In genomic region chr12:50556273-50556672, GRCh38 we compare ENCODE assay signal across 22 cellular contexts. TPM values are rescaled to one million over a fixed set of nuclear protein-coding genes. Genes with fewer than 3 reads are reported as not detected.
A peak's percentile ranks its signal among the peaks of the same experiment; 100 is the strongest.
DNase-seq lines count a peak whose midpoint lies in the region; ATAC-seq, FAIRE-seq and TF ChIP-seq lines count a peak whose summit lies in the region.
"Had no signal": no experiment of that assay in that cellular context is flagged by ENCODE, and none has a peak within 500 bp of the region (broad histone marks: within the 10 kb centered on the region; RNA-seq: fewer than 3 reads in every experiment).

No MANE protein-coding gene starts in this region.

- peaks cover 64% of the 10 kb centered on the region for H3K4me1 Mint-ChIP-seq in activated CD4-positive, alpha-beta T cell treated with anti-CD3 and anti-CD28 coated beads for 36 hours
- peaks cover 23% of the 10 kb centered on the region for H3K4me1 Mint-ChIP-seq in activated CD4-positive, alpha-beta T cell treated with anti-CD3 and anti-CD28 coated beads, Interleukin-2, amount 10 ng/mL, durations not matched to agents 7 days and 5 days
- H3K4me1 Mint-ChIP-seq in activated B cell treated with CpG ODN at 0.5 μM for 24 hours, result peaks cover 55% of the 10 kb centered on the region
- H3K4me1 Mint-ChIP-seq in stimulated activated effector memory CD8-positive, alpha-beta T cell treated with anti-CD3 and anti-CD28 coated beads, Interleukin-12 subunit alpha, Interleukin-12 subunit beta, amount 100 ng/mL, for 72 hours, result peaks cover 23% of the 10 kb centered on the region
- peaks cover 18% of the 10 kb centered on the region for H3K4me1 Mint-ChIP-seq in WTC11

- H3K27ac Mint-ChIP-seq in activated CD4-positive, alpha-beta T cell treated with anti-CD3 and anti-CD28 coated beads for 36 hours, result peak overlapping the region; percentile 99
- H3K27ac Mint-ChIP-seq in activated CD4-positive, alpha-beta T cell treated with anti-CD3 and anti-CD28 coated beads, Interleukin-2, amount 10 ng/mL, durations not matched to agents 7 days and 5 days, result no peak overlapping the region
- H3K27ac Mint-ChIP-seq in activated B cell treated with CpG ODN at 0.5 μM for 24 hours (peak overlapping the region; percentile 35), WTC11 (no peak overlapping the region)
- H3K27ac Mint-ChIP-seq in stimulated activated effector memory CD8-positive, alpha-beta T cell treated with anti-CD3 and anti-CD28 coated beads, Interleukin-12 subunit alpha, Interleukin-12 subunit beta, amount 100 ng/mL, for 72 hours, result peak overlapping the region; percentile 79
- H3K27ac Mint-ChIP-seq: mesothelial cell of epicardium had no signal

- 82% methylated on average over 11 of the region's 11 CpGs for WGBS in HepG2 (ENCODE audit: low lambda C conversion rate)
- WGBS in right lobe of liver (ENCODE audit: insufficient coverage, low coverage, low lambda C conversion rate, missing lambda C conversion rate), result 83% methylated on average over 11 of the region's 11 CpGs

- no peaks in the 10 kb centered on the region for H3K9me3 Mint-ChIP-seq in activated CD4-positive, alpha-beta T cell treated with anti-CD3 and anti-CD28 coated beads for 36 hours (ENCODE audit: low read depth)
- H3K9me3 Mint-ChIP-seq in activated CD4-positive, alpha-beta T cell treated with anti-CD3 and anti-CD28 coated beads, Interleukin-2, amount 10 ng/mL, durations not matched to agents 7 days and 5 days, result no peaks in the 10 kb centered on the region
- H3K9me3 Mint-ChIP-seq in activated B cell treated with CpG ODN at 0.5 μM for 24 hours (no peaks in the 10 kb centered on the region), WTC11 (no peaks in the 10 kb centered on the region)
- no peaks in the 10 kb centered on the region for H3K9me3 Mint-ChIP-seq in stimulated activated effector memory CD8-positive, alpha-beta T cell treated with anti-CD3 and anti-CD28 coated beads, Interleukin-12 subunit alpha, Interleukin-12 subunit beta, amount 100 ng/mL, for 72 hours
- H3K9me3 Mint-ChIP-seq: stimulated activated naive CD8-positive, alpha-beta T cell treated with anti-CD3 and anti-CD28 coated beads, Interleukin-15, amount 100 ng/mL, for 72 hours had no signal

- H3K4me1 ChIP-seq in HepG2 (ENCODE audit: insufficient read depth, low read length) (peaks cover 58% of the 10 kb centered on the region), right lobe of liver (peaks cover 0 to 31% (median 5%) of the 10 kb centered on the region in 4 donors)
- H3K4me1 ChIP-seq: thyroid gland had no signal

- no peak for ATAC-seq in activated CD4-positive, alpha-beta T cell treated with anti-CD3 and anti-CD28 coated beads for 36 hours
- ATAC-seq in HepG2 (no peak; the same call in 2 of the 3 replicates), right lobe of liver (no peak), activated B cell treated with CpG ODN at 0.5 μM for 24 hours (ENCODE audit: low read depth) (no peak), WTC11 (no peak)
- no peak for ATAC-seq in stimulated activated effector memory CD8-positive, alpha-beta T cell treated with anti-CD3 and anti-CD28 coated beads, Interleukin-12 subunit alpha, Interleukin-12 subunit beta, amount 100 ng/mL, for 72 hours
- ATAC-seq: left ventricle myocardium superior had no signal

- H3K9me3 ChIP-seq in HepG2 (ENCODE audit: low read length), result no peaks in the 10 kb centered on the region
- no peaks in the 10 kb centered on the region for H3K9me3 ChIP-seq in right lobe of liver
- H3K9me3 ChIP-seq: thyroid gland had no signal

- H3K36me3 ChIP-seq in HepG2 (replicated peaks in 1 of 2; ENCODE audit: control insufficient read depth in 1 of 2, insufficient read depth in 2 of 2, low read length in 2 of 2) (peaks cover 4 to 8% of the 10 kb centered on the region in 2 experiments; a peak in 3 of 5 replicates), right lobe of liver (no peaks in the 10 kb centered on the region)
- H3K36me3 ChIP-seq: thyroid gland had no signal

- H3K27me3 Mint-ChIP-seq in activated CD4-positive, alpha-beta T cell treated with anti-CD3 and anti-CD28 coated beads for 36 hours, result no peaks in the 10 kb centered on the region
- H3K27me3 Mint-ChIP-seq in activated CD4-positive, alpha-beta T cell treated with anti-CD3 and anti-CD28 coated beads, Interleukin-2, amount 10 ng/mL, durations not matched to agents 7 days and 5 days, result no peaks in the 10 kb centered on the region
- H3K27me3 Mint-ChIP-seq in activated B cell treated with CpG ODN at 0.5 μM for 24 hours (no peaks in the 10 kb centered on the region), WTC11 (ENCODE audit: low read depth) (no peaks in the 10 kb centered on the region)
- H3K27me3 Mint-ChIP-seq: CD4-positive, CD25-positive, alpha-beta regulatory T cell; naive B cell; stimulated activated naive CD8-positive, alpha-beta T cell treated with anti-CD3 and anti-CD28 coated beads, Interleukin-15, amount 100 ng/mL, for 72 hours had no signal

- H3K4me3 ChIP-seq in HepG2 (replicated peaks in 1 of 3; ENCODE audit: insufficient read depth in 1 of 3, low read depth in 2 of 3, low read length in 3 of 3) (no peak overlapping the region), right lobe of liver (no peak overlapping the region)
- H3K4me3 ChIP-seq: thyroid gland had no signal

- H3K36me3 Mint-ChIP-seq in activated CD4-positive, alpha-beta T cell treated with anti-CD3 and anti-CD28 coated beads for 36 hours (ENCODE audit: low read depth), result peaks cover 31% of the 10 kb centered on the region
- H3K36me3 Mint-ChIP-seq in activated CD4-positive, alpha-beta T cell treated with anti-CD3 and anti-CD28 coated beads, Interleukin-2, amount 10 ng/mL, durations not matched to agents 7 days and 5 days (ENCODE audit: low read depth), result peaks cover 30% of the 10 kb centered on the region
- H3K36me3 Mint-ChIP-seq in activated B cell treated with CpG ODN at 0.5 μM for 24 hours (ENCODE audit: low read depth) (peaks cover 36% of the 10 kb centered on the region), WTC11 (peaks cover 3% of the 10 kb centered on the region; the same call in 1 of the 2 replicates)
- H3K36me3 Mint-ChIP-seq in stimulated activated effector memory CD8-positive, alpha-beta T cell treated with anti-CD3 and anti-CD28 coated beads, Interleukin-12 subunit alpha, Interleukin-12 subunit beta, amount 100 ng/mL, for 72 hours, result no peaks in the 10 kb centered on the region

- no peak for TF ChIP-seq RAD21 in HepG2 (CRISPR knock-in tag; IDR thresholded peaks at IDR 0.05)

- H3K79me2 ChIP-seq in HepG2 (ENCODE audit: insufficient read depth, low read length), result peaks cover 87% of the 10 kb centered on the region

- no peak for DNase-seq in activated CD4-positive, alpha-beta T cell treated with anti-CD3 and anti-CD28 coated beads for 36 hours
- no peak for DNase-seq in activated CD4-positive, alpha-beta T cell treated with anti-CD3 and anti-CD28 coated beads, Interleukin-2, amount 10 ng/mL, durations not matched to agents 7 days and 5 days
- DNase-seq in HepG2 (ENCODE audit: low spot score) (no peak), right lobe of liver (no peak), activated B cell treated with CpG ODN at 0.5 μM for 24 hours (no peak), head of caudate nucleus (no peak), WTC11 (ENCODE audit: low spot score) (no peak)
- no peak for DNase-seq in stimulated activated effector memory CD8-positive, alpha-beta T cell treated with anti-CD3 and anti-CD28 coated beads, Interleukin-12 subunit alpha, Interleukin-12 subunit beta, amount 100 ng/mL, for 72 hours (ENCODE audit: low spot score in 2 of 2)
- DNase-seq: 8988T; amniotic stem cell; CD4-positive, CD25-positive, alpha-beta regulatory T cell; left ventricle myocardium superior; naive B cell; NCI-H1048; NCI-H1694; occipital lobe; Right ventricle myocardium superior; stimulated activated naive CD8-positive, alpha-beta T cell treated with anti-CD3 and anti-CD28 coated beads, Interleukin-15, amount 100 ng/mL, for 72 hours; thyroid gland had no signal

- no peaks in the 10 kb centered on the region for H4K20me1 ChIP-seq in HepG2 (ENCODE audit: insufficient read depth, low read length)

- H3K27me3 ChIP-seq in HepG2 (ENCODE audit: control insufficient read depth in 1 of 2, insufficient read depth in 2 of 2, low read length in 2 of 2), result no peaks in the 10 kb centered on the region
- H3K27me3 ChIP-seq in right lobe of liver, result no peaks in the 10 kb centered on the region
- H3K27me3 ChIP-seq: thyroid gland had no signal

- BruUV-seq in HepG2 (replicated peaks; lab: Mats Ljungman, UMichigan), result no TSS peak

- H3K27ac ChIP-seq in HepG2 (ENCODE audit: extremely low read length, insufficient read depth, low read length) (no peak overlapping the region), right lobe of liver (no peak overlapping the region)
- H3K27ac ChIP-seq: thyroid gland had no signal

- POLR2A ChIA-PET in activated CD4-positive, alpha-beta T cell treated with anti-CD3 and anti-CD28 coated beads for 36 hours (lab: Charles Lee), result interaction anchor here (0.6 to 2.2 kb wide), 5 partner anchors 14 to 48 kb away, joined by 3 to 10 read pairs (median 4); no protein-coding TSS in a partner anchor
- POLR2A ChIA-PET in activated CD4-positive, alpha-beta T cell treated with anti-CD3 and anti-CD28 coated beads, Interleukin-2, amount 10 ng/mL, durations not matched to agents 7 days and 5 days (lab: Charles Lee), result no interaction called here
- POLR2A ChIA-PET in HepG2 (lab: Yijun Ruan, JAX) (no interaction called here), activated B cell treated with CpG ODN at 0.5 μM for 24 hours (lab: Charles Lee) (no interaction called here), WTC11 (lab: Charles Lee) (no interaction called here)

- in situ Hi-C loops in HepG2 (cut with HindIII; ENCODE audit: extremely low pct_ligation_motif_present, low pct_unique_long_range_greater_than_20kb), result no loop called here

- H3K4me2 ChIP-seq in HepG2 (ENCODE audit: low read depth, low read length), result no peak overlapping the region

- H3K4me3 Mint-ChIP-seq in activated CD4-positive, alpha-beta T cell treated with anti-CD3 and anti-CD28 coated beads for 36 hours, result peak overlapping the region; percentile 54
- H3K4me3 Mint-ChIP-seq in activated CD4-positive, alpha-beta T cell treated with anti-CD3 and anti-CD28 coated beads, Interleukin-2, amount 10 ng/mL, durations not matched to agents 7 days and 5 days, result no peak overlapping the region
- H3K4me3 Mint-ChIP-seq in activated B cell treated with CpG ODN at 0.5 μM for 24 hours, result no peak overlapping the region
- H3K4me3 Mint-ChIP-seq in stimulated activated effector memory CD8-positive, alpha-beta T cell treated with anti-CD3 and anti-CD28 coated beads, Interleukin-12 subunit alpha, Interleukin-12 subunit beta, amount 100 ng/mL, for 72 hours, result no peak overlapping the region
- no peak overlapping the region for H3K4me3 Mint-ChIP-seq in WTC11
- H3K4me3 Mint-ChIP-seq: mesothelial cell of epicardium, naive B cell had no signal

- TF ChIP-seq CTCF in HepG2 (CRISPR knock-in tag; IDR thresholded peaks at IDR 0.05), result no peak
- TF ChIP-seq CTCF in right lobe of liver (IDR thresholded peaks at IDR 0.05), result no peak
- TF ChIP-seq CTCF in activated B cell treated with CpG ODN at 0.5 μM for 24 hours (IDR thresholded peaks at IDR 0.05), result no peak
- no peak for TF ChIP-seq CTCF in WTC11 (IDR thresholded peaks at IDR 0.05)

- H3K9ac ChIP-seq in HepG2 (ENCODE audit: insufficient read depth, low read depth, low read length), result no peak overlapping the region

- intact Hi-C loops in activated CD4-positive, alpha-beta T cell treated with anti-CD3 and anti-CD28 coated beads for 36 hours (cut with DNase I, micrococcal nuclease), result loop anchor here in 1 of 2 experiments (10.0 kb wide), 1 partner anchor 811 kb away; the partner anchor contains the start of gene TMBIM6
- intact Hi-C loops in HepG2 (cut with micrococcal nuclease; ENCODE audit: unreplicated experiment) (no loop called here), right lobe of liver (cut with DNase I) (no loop called here), activated B cell treated with CpG ODN at 0.5 μM for 24 hours (cut with micrococcal nuclease) (no loop called here), head of caudate nucleus (cut with DNase I) (no loop called here)

- no peak for TF ChIP-seq EP300 in HepG2 (IDR thresholded peaks at IDR 0.05; ENCODE audit: low read depth in 2 of 2, low read length in 2 of 2)
- no peak for TF ChIP-seq EP300 in HepG2 (CRISPR knock-in tag; IDR thresholded peaks at IDR 0.05; ENCODE audit: borderline replicate concordance)

- no peak for TF ChIP-seq POLR2A in HepG2 (IDR thresholded peaks at IDR 0.05; ENCODE audit: insufficient read depth in 1 of 2, low read depth in 2 of 2, low read length in 2 of 2)
- no peak for TF ChIP-seq POLR2A in right lobe of liver (IDR thresholded peaks at IDR 0.05)

- CTCF ChIA-PET in activated CD4-positive, alpha-beta T cell treated with anti-CD3 and anti-CD28 coated beads for 36 hours (lab: Charles Lee), result interaction anchor here (0.7 to 1.6 kb wide), 5 partner anchors 9 to 53 kb away, joined by 3 to 5 read pairs (median 4); partner anchors contain the start of gene DIP2B
- CTCF ChIA-PET in activated CD4-positive, alpha-beta T cell treated with anti-CD3 and anti-CD28 coated beads, Interleukin-2, amount 10 ng/mL, durations not matched to agents 7 days and 5 days (lab: Charles Lee), result no interaction called here
- CTCF ChIA-PET in HepG2 (lab: Yijun Ruan, JAX; ENCODE audit: low intra/inter-chr PET ratio, low total read pairs), result no interaction called here
- CTCF ChIA-PET in activated B cell treated with CpG ODN at 0.5 μM for 24 hours (lab: Charles Lee), result no interaction called here
- CTCF ChIA-PET in WTC11 (lab: Charles Lee), result no interaction called here

- no peak for FAIRE-seq in HepG2 (lab: Jason Lieb, UNC)
- FAIRE-seq: GM19239, keratinocyte had no signal

- H2AFZ ChIP-seq in HepG2 (ENCODE audit: low read length), result no peak overlapping the region

RNA-seq across cellular contexts. Expression of gene DIP2B, which starts 51.5 kb away (rescaled TPM):
- total RNA-seq in activated CD4-positive, alpha-beta T cell treated with anti-CD3 and anti-CD28 coated beads for 36 hours, result 10 to 100 TPM; 29.2 to 29.4 TPM
- 10 to 100 TPM; 28.9 to 30.4 TPM for total RNA-seq in activated CD4-positive, alpha-beta T cell treated with anti-CD3 and anti-CD28 coated beads, Interleukin-2, amount 10 ng/mL, durations not matched to agents 7 days and 5 days
- total RNA-seq in HepG2 (2016; rRNA removed; fragmentation: Illumina TruSeq; extraction: Trizol), result 35.8 and 52.4 TPM in 2 replicates
- 7.9 and 8.0 TPM in 2 replicates for total RNA-seq in HepG2 (2016; cell fraction: cytosol; rRNA removed; fragmentation: Illumina TruSeq; extraction: Trizol; ENCODE audit: low read depth)
- 36.4 and 48.2 TPM in 2 replicates for total RNA-seq in HepG2 (2016; cell fraction: insoluble cytoplasmic fraction; rRNA removed; fragmentation: Illumina TruSeq; extraction: Trizol)
- 13.9 and 15.2 TPM in 2 replicates for total RNA-seq in HepG2 (2016; cell fraction: membrane; rRNA removed; fragmentation: Illumina TruSeq; extraction: Trizol)
- total RNA-seq in HepG2 (2016; cell fraction: nucleus; rRNA removed; fragmentation: Illumina TruSeq; extraction: Trizol), result 36.6 and 40.2 TPM in 2 replicates
- 28.6 and 32.1 TPM in 2 replicates for polyA plus RNA-seq in HepG2 (2011; rRNA removed)
- polyA plus RNA-seq in HepG2 (2011; cell fraction: cytosol; rRNA removed), result 23.1 and 27.1 TPM in 2 replicates
- 29.8 and 33.8 TPM in 2 replicates for polyA plus RNA-seq in HepG2 (2011; cell fraction: nucleus; rRNA removed)
- 19.5 and 22.8 TPM in 2 replicates for polyA plus RNA-seq in HepG2 (2012)
- 0.80 and 0.85 TPM in 2 replicates for polyA plus RNA-seq in HepG2 (2016; cell fraction: cytosol; fragmentation: Illumina TruSeq; extraction: Trizol; ENCODE audit: low read depth)
- 29.6 and 31.2 TPM in 2 replicates for polyA plus RNA-seq in HepG2 (2016; cell fraction: insoluble cytoplasmic fraction; fragmentation: Illumina TruSeq; extraction: Trizol; ENCODE audit: low read depth)
- 2.8 and 3.7 TPM in 2 replicates for polyA plus RNA-seq in HepG2 (2016; cell fraction: membrane; fragmentation: Illumina TruSeq; extraction: Trizol; ENCODE audit: low read depth)
- polyA plus RNA-seq in HepG2 (2016; cell fraction: nucleus; fragmentation: Illumina TruSeq; extraction: Trizol; ENCODE audit: insufficient read depth, low read depth), result 29.3 and 32.4 TPM in 2 replicates
- 63.8 and 156 TPM in 2 replicates for polyA minus RNA-seq in HepG2 (2011; rRNA and poly(A)+ RNA removed; ENCODE audit: low replicate concordance)
- polyA minus RNA-seq in HepG2 (2011; cell fraction: cytosol; rRNA and poly(A)+ RNA removed), result 51.0 and 54.1 TPM in 2 replicates
- polyA minus RNA-seq in HepG2 (2011; cell fraction: nucleus; rRNA and poly(A)+ RNA removed), result 58.8 and 79.2 TPM in 2 replicates
- 10 to 100 TPM; 11.1 to 24.0 (median 14.8) TPM for total RNA-seq in right lobe of liver
- 32.2 and 32.3 TPM in 2 replicates for total RNA-seq in activated B cell treated with CpG ODN at 0.5 μM for 24 hours
- 20.6 to 26.1 TPM (median 22.0 TPM) in 3 replicates for total RNA-seq in WTC11 (2021)

Comparison
In these comparisons a context has a peak if more than half of its experiments do, and no peak if none do; other contexts are left out.
1. H3K27ac Mint-ChIP-seq: peak in activated CD4-positive, alpha-beta T cell treated with anti-CD3 and anti-CD28 coated beads for 36 hours (single experiment), activated B cell treated with CpG ODN at 0.5 μM for 24 hours (single experiment) and stimulated activated effector memory CD8-positive, alpha-beta T cell treated with anti-CD3 and anti-CD28 coated beads, Interleukin-12 subunit alpha, Interleukin-12 subunit beta, amount 100 ng/mL, for 72 hours (single experiment); none in activated CD4-positive, alpha-beta T cell treated with anti-CD3 and anti-CD28 coated beads, Interleukin-2, amount 10 ng/mL, durations not matched to agents 7 days and 5 days (single experiment) and WTC11 (single experiment).